In genomic region chr13:48562296-48563066, GRCh38 we compare ENCODE assay signal across 9 cellular contexts.
A peak's percentile ranks its signal among the peaks of the same experiment; 100 is the strongest.
DNase-seq lines count a peak whose midpoint lies in the region; ATAC-seq lines count a peak whose summit lies in the region.
"Had no signal": no experiment of that assay in that cellular context is flagged by ENCODE, and none has a peak within 500 bp of the region (broad histone marks: within the 10 kb centered on the region; RNA-seq: fewer than 3 reads in every experiment).

No MANE protein-coding gene starts in this region.

- DNase-seq in SIG-M5 (lab: John Stamatoyannopoulos, UW) (peak; percentile 68), amniotic epithelial cell (ENCODE audit: low read depth) (peak; percentile 14), nucleus accumbens (lab: John Stamatoyannopoulos, UW) (no peak), RKO (ENCODE audit: low spot score) (no peak), HuH-7.5 (ENCODE audit: low spot score) (no peak)
- DNase-seq in stimulated activated CD8-positive, alpha-beta memory T cell treated with anti-CD3 and anti-CD28 coated beads, Interleukin-4, amount 100 ng/mL, for 24 hours (ENCODE audit: low read depth) = peak; percentile 31

- peak; percentile 94 for ATAC-seq in GM18870 (IDR thresholded peaks at IDR 0.05; ENCODE audit: unreplicated experiment)
- peak; percentile 95 for ATAC-seq in HG02970 (IDR thresholded peaks at IDR 0.05; ENCODE audit: low FRiP score, unreplicated experiment)
- ATAC-seq: Panc1 had no signal

Comparison
In these comparisons a context has a peak if more than half of its experiments do, and no peak if none do; other contexts are left out.
1. DNase-seq: peak in SIG-M5 (single experiment), amniotic epithelial cell (single experiment) and stimulated activated CD8-positive, alpha-beta memory T cell treated with anti-CD3 and anti-CD28 coated beads, Interleukin-4, amount 100 ng/mL, for 24 hours (single experiment); none in nucleus accumbens (0 of 56), RKO (single experiment) and HuH-7.5 (single experiment).